In the genomic region with DNA sequence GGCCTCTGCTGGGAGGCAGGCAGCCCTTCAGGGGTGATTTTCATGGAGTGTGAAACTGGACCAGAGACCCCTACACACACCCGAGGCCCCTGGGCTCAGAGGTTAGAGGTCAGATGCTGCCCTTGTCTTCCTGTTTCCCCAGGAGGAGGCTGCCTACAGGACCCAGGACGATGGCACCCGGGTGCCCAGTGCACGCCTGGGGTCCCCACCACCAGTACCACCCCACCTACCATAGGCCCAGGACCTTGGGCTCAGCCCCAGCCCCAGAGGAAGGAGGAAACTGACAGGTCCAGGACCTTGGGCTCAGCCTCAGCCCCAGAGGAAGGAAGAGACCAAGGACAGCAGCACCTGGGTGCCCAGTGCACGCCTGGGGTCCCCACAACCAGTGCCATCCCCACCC, we compare ENCODE assay signal across 21 cellular contexts.
"Had no signal": no experiment of that assay in that cellular context is flagged by ENCODE, and none has a peak within 500 bp of the region (broad histone marks: within the 10 kb centered on the region; RNA-seq: fewer than 3 reads in every experiment).

No MANE protein-coding gene starts in this region.

- H3K27me3 ChIP-seq: pancreas, right lobe of liver, vagina had no signal

- H3K27ac ChIP-seq: epithelial cell of prostate, esophagus squamous epithelium, pancreas, right lobe of liver, suprapubic skin, transverse colon, vagina had no signal

- H3K9me3 ChIP-seq: pancreas, vagina had no signal

- ATAC-seq: left ventricle myocardium superior; naive thymus-derived CD4-positive, alpha-beta T cell; pancreas; stimulated activated naive CD8-positive, alpha-beta T cell treated with anti-CD3 and anti-CD28 coated beads, Interleukin-15, amount 100 ng/mL, for 72 hours had no signal

- DNase-seq: effector CD8-positive, alpha-beta T cell; endodermal cell; esophagus squamous epithelium; foreskin melanocyte; left ventricle myocardium superior; mesenchymal stem cell; midbrain; naive thymus-derived CD4-positive, alpha-beta T cell; occipital lobe; right lobe of liver; small intestine; stimulated activated CD4-positive, alpha-beta T cell treated with anti-CD3 and anti-CD28 coated beads, Interleukin-1b, Interleukin-23, amount 100 ng/mL, for 48 hours; stimulated activated CD4-positive, alpha-beta T cell treated with anti-CD3 and anti-CD28 coated beads, Interleukin-4, amount 100 ng/mL, for 1 hour; stimulated activated CD8-positive, alpha-beta memory T cell treated with anti-CD3 and anti-CD28 coated beads, Interleukin-4, amount 100 ng/mL, for 48 hours; stimulated activated naive CD4-positive, alpha-beta T cell; stimulated activated naive CD8-positive, alpha-beta T cell treated with anti-CD3 and anti-CD28 coated beads, Interleukin-15, amount 100 ng/mL, for 72 hours; transverse colon had no signal

- H3K36me3 ChIP-seq: esophagus squamous epithelium, pancreas, right lobe of liver, suprapubic skin, transverse colon, vagina had no signal

- H3K4me1 ChIP-seq: esophagus squamous epithelium, pancreas, right lobe of liver, suprapubic skin, transverse colon, vagina had no signal

- H3K4me3 ChIP-seq: esophagus squamous epithelium, pancreas, right lobe of liver, suprapubic skin, transverse colon, vagina had no signal
